In genomic region chr17:4951486-4951885, GRCh38 we compare ENCODE assay signal across 1 cellular context.
TF ChIP-seq lines count a peak whose summit lies in the region.

No MANE protein-coding gene starts in this region.

TF ChIP-seq in IMR-90, 13 proteins besides CTCF, POLR2A, EP300 and RAD21:
- TF ChIP-seq NFE2L2 (IDR thresholded peaks at IDR 0.05; ENCODE audit: low read depth, low read length) = no peak
